In genomic region chr21:45629046-45629981, GRCh38 we compare ENCODE assay signal across 20 cellular contexts. TPM values are rescaled to one million over a fixed set of nuclear protein-coding genes. Genes with fewer than 3 reads are reported as not detected.
DNase-seq lines count a peak whose midpoint lies in the region; ATAC-seq, FAIRE-seq and TF ChIP-seq lines count a peak whose summit lies in the region.
"Had no signal": no experiment of that assay in that cellular context is flagged by ENCODE, and none has a peak within 500 bp of the region (broad histone marks: within the 10 kb centered on the region; RNA-seq: fewer than 3 reads in every experiment).

No MANE protein-coding gene starts in this region.

- H3K4me1 ChIP-seq in BLaER1 treated with 17β-estradiol and CSF1 and Interleukin-3, amounts not matched to agents 10 nM and 100 nM: peaks cover 0 to 48% (median 42%) of the 10 kb centered on the region in 10 experiments; a peak in 16 of 20 replicates
- no peaks in the 10 kb centered on the region for H3K4me1 ChIP-seq in H9 (ENCODE audit: insufficient read depth, low read length)
- H3K4me1 ChIP-seq in thymus (ENCODE audit: control insufficient read depth, insufficient read depth, low read length): peaks cover 41% of the 10 kb centered on the region
- no peaks in the 10 kb centered on the region for H3K4me1 ChIP-seq in pancreas
- no peaks in the 10 kb centered on the region for H3K4me1 ChIP-seq in PC-9 (replicated peaks; ENCODE audit: insufficient read depth)
- H3K4me1 ChIP-seq: A549 had no signal

- H4K91ac ChIP-seq in H9 (ENCODE audit: insufficient read length, low read depth, low read length): no peak overlapping the region

- peak overlapping the region in 8 of 11 experiments; percentile 35 to 81 (median 64); a peak in 15 of 22 replicates for H3K4me2 ChIP-seq in BLaER1 treated with 17β-estradiol and CSF1 and Interleukin-3, amounts not matched to agents 10 nM and 100 nM
- no peak overlapping the region for H3K4me2 ChIP-seq in H9 (ENCODE audit: insufficient read depth, insufficient read length, low read length)
- no peak overlapping the region for H3K4me2 ChIP-seq in PC-9
- H3K4me2 ChIP-seq: A549 had no signal

- H4K8ac ChIP-seq in H9 (replicated peaks; ENCODE audit: insufficient read length, low read depth, low read length): no peak overlapping the region

- no peak overlapping the region for H3K18ac ChIP-seq in H9 (ENCODE audit: insufficient read length, low read depth, low read length)

- peaks cover 45 to 72% (median 68%) of the 10 kb centered on the region in 11 experiments for H3K9me3 ChIP-seq in BLaER1 treated with 17β-estradiol and CSF1 and Interleukin-3, amounts not matched to agents 10 nM and 100 nM (replicated peaks in 1 of 11)
- H3K9me3 ChIP-seq in H9 (ENCODE audit: control insufficient read depth, low read depth, low read length): no peaks in the 10 kb centered on the region
- H3K9me3 ChIP-seq in thymus (ENCODE audit: control insufficient read depth): no peaks in the 10 kb centered on the region
- no peaks in the 10 kb centered on the region for H3K9me3 ChIP-seq in pancreas
- no peaks in the 10 kb centered on the region for H3K9me3 ChIP-seq in PC-9 (ENCODE audit: insufficient read depth, low read depth)
- H3K9me3 ChIP-seq: A549, SJSA1 had no signal

- no peaks in the 10 kb centered on the region for H3K23me2 ChIP-seq in H9 (ENCODE audit: insufficient read length, low read depth, low read length, poor library complexity, severe bottlenecking)

- no peaks in the 10 kb centered on the region for H3K4me1 Mint-ChIP-seq in H9

- no peak overlapping the region; the same call in 1 of the 2 replicates for H3K14ac ChIP-seq in H9 (ENCODE audit: insufficient read depth, low read length)

- H2BK15ac ChIP-seq in H9 (ENCODE audit: low read depth, low read length): no peak overlapping the region

- no peak overlapping the region; a peak in 1 of 7 replicates for H3K27ac Mint-ChIP-seq in H9

- H3K27me3 Mint-ChIP-seq in H9 (ENCODE audit: low read depth): peaks cover 18% of the 10 kb centered on the region

- H4K5ac ChIP-seq in H9 (ENCODE audit: insufficient read length, low read depth, low read length): no peak overlapping the region

- no peak overlapping the region for H2BK20ac ChIP-seq in H9 (ENCODE audit: low read depth, low read length, poor library complexity, severe bottlenecking)

- TF ChIP-seq CTCF in H9 (conservative IDR thresholded peaks at IDR 0.05) (no peak), pancreas (IDR thresholded peaks at IDR 0.05) (no peak), PC-9 (conservative IDR thresholded peaks at IDR 0.05) (no peak)

- no peak overlapping the region for H3K23ac ChIP-seq in H9 (ENCODE audit: insufficient read length, low read depth, low read length)

- H2BK120ac ChIP-seq in H9 (ENCODE audit: low read depth, low read length, poor library complexity, severe bottlenecking): no peak overlapping the region

- H3K79me2 ChIP-seq in H9 (ENCODE audit: insufficient read depth, low read length): no peaks in the 10 kb centered on the region
- no peaks in the 10 kb centered on the region for H3K79me2 ChIP-seq in PC-9 (ENCODE audit: low read depth)

- no peak overlapping the region for H2AFZ ChIP-seq in H9 (ENCODE audit: low read length)
- H2AFZ ChIP-seq in PC-9: no peak overlapping the region

- 0 out of 22 replicates have a peak overlapping the region, but pooled peaks of 1 of the 11 experiments have one; percentile 5 for H3K9ac ChIP-seq in BLaER1 treated with 17β-estradiol and CSF1 and Interleukin-3, amounts not matched to agents 10 nM and 100 nM
- H3K9ac ChIP-seq in H9 (ENCODE audit: extremely low read depth, insufficient read length, low read length): no peak overlapping the region

- H2BK12ac ChIP-seq in H9 (ENCODE audit: insufficient read length, low read depth, low read length): no peak overlapping the region

- H2BK5ac ChIP-seq in H9 (ENCODE audit: insufficient read length, low read length): no peak overlapping the region

- H3K4me3 ChIP-seq in BLaER1 treated with 17β-estradiol and CSF1 and Interleukin-3, amounts not matched to agents 10 nM and 100 nM: peak overlapping the region in 5 of 10 experiments; percentile 11 to 49 (median 34); a peak in 4 of 20 replicates
- H3K4me3 ChIP-seq in thymus (ENCODE audit: low read length) (no peak overlapping the region), pancreas (no peak overlapping the region), PC-9 (no peak overlapping the region)
- H3K4me3 ChIP-seq: A549, SJSA1 had no signal

- H3K4ac ChIP-seq in H9 (ENCODE audit: low read depth, low read length): no peak overlapping the region

- no peak overlapping the region for H2AK5ac ChIP-seq in H9 (ENCODE audit: insufficient read length, low read length)

- CTCF ChIA-PET in PC-9 (lab: Charles Lee): no interaction called here

- H3K56ac ChIP-seq in H9 (ENCODE audit: insufficient read length, low read depth, low read length): no peak overlapping the region

- no peak overlapping the region for H3K27ac ChIP-seq in BLaER1 treated with 17β-estradiol and CSF1 and Interleukin-3, amounts not matched to agents 10 nM and 100 nM
- H3K27ac ChIP-seq in H9 (ENCODE audit: insufficient read length, low read depth, low read length) (no peak overlapping the region), thymus (ENCODE audit: low read depth) (peak overlapping the region; percentile 19), pancreas (no peak overlapping the region), PC-9 (no peak overlapping the region)
- H3K27ac ChIP-seq: A549, C4-2B, RWPE1, SJSA1 had no signal

- H3K9me2 ChIP-seq in PC-9 (ENCODE audit: insufficient read depth): no peaks in the 10 kb centered on the region

- ATAC-seq in pancreas: no peak
- ATAC-seq in HG03469 (IDR thresholded peaks at IDR 0.05; ENCODE audit: unreplicated experiment): no peak
- ATAC-seq: A549 had no signal

- H4K20me1 ChIP-seq in BLaER1 treated with 17β-estradiol and CSF1 and Interleukin-3, amounts not matched to agents 10 nM and 100 nM: no peaks in the 10 kb centered on the region
- no peaks in the 10 kb centered on the region for H4K20me1 ChIP-seq in H9 (ENCODE audit: control insufficient read depth, insufficient read depth, insufficient read length)
- no peaks in the 10 kb centered on the region for H4K20me1 ChIP-seq in PC-9 (ENCODE audit: insufficient read depth)

- intact Hi-C loops in pancreas (cut with DNase I): no loop called here
- intact Hi-C loops in PC-9 (cut with micrococcal nuclease; ENCODE audit: unreplicated experiment): no loop called here

- H3K27me3 ChIP-seq in BLaER1 treated with 17β-estradiol and CSF1 and Interleukin-3, amounts not matched to agents 10 nM and 100 nM: no peaks in the 10 kb centered on the region
- H3K27me3 ChIP-seq in H9 (ENCODE audit: insufficient read depth, low read length): no peaks in the 10 kb centered on the region
- no peaks in the 10 kb centered on the region for H3K27me3 ChIP-seq in thymus (ENCODE audit: control insufficient read depth, insufficient read depth)
- peaks cover 0 to 7% (median 0%) of the 10 kb centered on the region in 4 donors for H3K27me3 ChIP-seq in pancreas
- H3K27me3 ChIP-seq in PC-9 (ENCODE audit: insufficient read depth, low read depth): peaks cover 47% of the 10 kb centered on the region
- H3K27me3 ChIP-seq: SJSA1 had no signal

- H3K4me3 Mint-ChIP-seq in H9: no peak overlapping the region

- no peak for FAIRE-seq in pancreas (lab: Jason Lieb, UNC)
- FAIRE-seq: A549 had no signal

- no peak overlapping the region for H3T11ph ChIP-seq in H9 (ENCODE audit: low read length)

- H3K36me3 ChIP-seq in BLaER1 treated with 17β-estradiol and CSF1 and Interleukin-3, amounts not matched to agents 10 nM and 100 nM: peaks cover 0 to 35% (median 21%) of the 10 kb centered on the region in 11 experiments; a peak in 17 of 22 replicates
- peaks cover 4% of the 10 kb centered on the region for H3K36me3 ChIP-seq in thymus (ENCODE audit: control insufficient read depth, insufficient read depth)
- no peaks in the 10 kb centered on the region for H3K36me3 ChIP-seq in pancreas
- H3K36me3 ChIP-seq in PC-9 (ENCODE audit: low read depth): no peaks in the 10 kb centered on the region
- H3K36me3 ChIP-seq: SJSA1 had no signal

- DNase-seq in H9: peak; percentile 18
- DNase-seq in left kidney (ENCODE audit: low read depth, low spot score): peak; percentile 43
- no peak for DNase-seq in pancreas
- no peak for DNase-seq in PC-9
- DNase-seq: DMS79, GOT3, KBM-7, NCI-H1436, NCI-H2029 treated with DMSO at 0.1 percent for 48 hours, NCI-H2171 treated with DMSO at 0.1 percent for 48 hours, NCI-H446 treated with DMSO at 0.1 percent for 48 hours, NCI-H748 treated with DMSO at 0.1 percent for 48 hours, OCI-M1 had no signal

- H3K9me3 Mint-ChIP-seq in H9: no peaks in the 10 kb centered on the region

- BruUV-seq in PC-9 (replicated peaks; lab: Mats Ljungman, UMichigan): no TSS peak

- WGBS in H9 (ENCODE audit: extremely low coverage, insufficient read length, low lambda C conversion rate): no CpG with 5 or more reads among the region's 31 CpGs
- WGBS in thymus: 83% methylated on average over 31 of the region's 31 CpGs
- WGBS in pancreas, 2 donors: 62 to 75% methylated on average over 31 of the region's 31 CpGs

- no peaks in the 10 kb centered on the region for H3K36me3 Mint-ChIP-seq in H9 (ENCODE audit: insufficient read depth in 1 of 3, low read depth in 3 of 3)

- H3F3A ChIP-seq in PC-9 (ENCODE audit: insufficient read depth, low read depth): no peaks in the 10 kb centered on the region

- POLR2A ChIA-PET in PC-9 (lab: Charles Lee; ENCODE audit: unreplicated experiment): no interaction called here

- H3K79me1 ChIP-seq in H9 (ENCODE audit: insufficient read depth, low read depth, low read length, poor library complexity, severe bottlenecking): no peaks in the 10 kb centered on the region

RNA-seq across cellular contexts. Expression of gene PCBP3, which starts 14.2 kb away (rescaled TPM):
- total RNA-seq in H9 (2021): 10.8 and 10.9 TPM in 2 replicates
- polyA plus RNA-seq in thymus: 44.9 TPM
- 1 to 10 TPM in 4 of 6 donors, under 1 TPM in 2; 0.83 to 2.7 (median 1.6) TPM for total RNA-seq in pancreas
- polyA plus RNA-seq in pancreas: 1 to 10 TPM; 1.7 to 4.3 TPM
- 0.65 TPM in 1 of 2 replicates, not detected in the other for total RNA-seq in PC-9 (2021)

Comparison
In these comparisons a context has a peak if more than half of its experiments do, and no peak if none do; other contexts are left out.
1. H3K4me2 ChIP-seq: peak in BLaER1 treated with 17β-estradiol and CSF1 and Interleukin-3, amounts not matched to agents 10 nM and 100 nM (8 of 11); none in H9 (single experiment) and PC-9 (single experiment).
2. DNase-seq: peak in H9 (single experiment) and left kidney (single experiment); none in pancreas (0 of 6) and PC-9 (0 of 2).